In the genomic region with DNA sequence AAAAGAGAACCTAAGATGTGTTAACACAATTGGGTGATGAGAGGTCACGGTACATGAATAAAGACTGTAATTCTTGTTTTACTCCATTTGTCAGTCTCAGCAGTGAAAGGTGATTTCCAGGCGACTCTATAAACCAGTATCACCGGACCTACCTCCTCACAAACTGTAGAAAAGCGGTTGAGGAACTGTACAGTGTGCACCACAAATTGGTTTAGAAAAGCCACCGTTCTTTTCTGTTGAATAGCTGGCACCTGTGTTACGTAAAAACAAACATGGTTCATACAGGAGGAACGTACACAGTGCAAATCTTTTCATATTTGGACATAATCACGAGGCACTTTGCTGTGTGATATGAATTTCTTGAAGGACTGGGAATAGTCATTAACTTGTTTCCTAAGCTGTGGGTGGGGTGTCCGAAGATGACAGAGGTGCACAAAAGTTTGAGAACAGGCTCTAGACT, we compare ENCODE assay signal across 8 cellular contexts.
DNase-seq lines count a peak whose midpoint lies in the region; ATAC-seq lines count a peak whose summit lies in the region.

No MANE protein-coding gene starts in this region.

- H3K4me3 ChIP-seq in HUES48 (ENCODE audit: low read depth, low read length) (peak overlapping the region; percentile 95), iPS-20b (ENCODE audit: low read length) (peak overlapping the region; percentile 88)

- H3K36me3 ChIP-seq in HUES48 (ENCODE audit: control insufficient read depth, insufficient read depth, low read length), result no peaks in the 10 kb centered on the region
- no peaks in the 10 kb centered on the region for H3K36me3 ChIP-seq in iPS-20b (ENCODE audit: insufficient read depth, low read depth, low read length)

- H3K4me1 Mint-ChIP-seq in stimulated activated naive B cell treated with anti-CD40 and anti-IgM and Interleukin-4, amounts not matched to agents 10 μg/mL and 1 μg/mL and 100 μg/mL, for 72 hours, result peaks cover 8 to 29% of the 10 kb centered on the region in 2 donors

- no peaks in the 10 kb centered on the region for H3K27me3 ChIP-seq in HUES48 (ENCODE audit: control insufficient read depth, insufficient read depth, low read length)
- H3K27me3 ChIP-seq in iPS-20b (ENCODE audit: insufficient read depth, low read length), result no peaks in the 10 kb centered on the region

- H3K9me3 ChIP-seq in HUES48 (ENCODE audit: control insufficient read depth, insufficient read depth, low read length) (no peaks in the 10 kb centered on the region), iPS-20b (ENCODE audit: insufficient read depth, low read depth, low read length) (no peaks in the 10 kb centered on the region)

- no peak overlapping the region for H3K27ac ChIP-seq in HUES48 (ENCODE audit: low read depth, low read length)
- H3K27ac ChIP-seq in angular gyrus (ENCODE audit: low read depth, low read length), result peak overlapping the region; percentile 91
- H3K27ac ChIP-seq in iPS-20b (ENCODE audit: low read length), result no peak overlapping the region

- no peaks in the 10 kb centered on the region for H3K4me1 ChIP-seq in HUES48 (ENCODE audit: control insufficient read depth, insufficient read depth, low read length)
- H3K4me1 ChIP-seq in iPS-20b (ENCODE audit: insufficient read depth, low read length), result no peaks in the 10 kb centered on the region

- H3K9ac ChIP-seq in HUES48 (ENCODE audit: low read depth, low read length) (no peak overlapping the region), iPS-20b (ENCODE audit: low read depth, low read length) (peak overlapping the region; percentile 71; the same call in 1 of the 2 replicates)

- peak; percentile 41 for ATAC-seq in GM21381 (IDR thresholded peaks at IDR 0.05; ENCODE audit: unreplicated experiment)
- ATAC-seq in stimulated activated naive B cell treated with anti-CD40 and anti-IgM and Interleukin-4, amounts not matched to agents 10 μg/mL and 1 μg/mL and 100 μg/mL, for 72 hours (replicated peaks), result peak; percentile 72 to 73
- no peak for ATAC-seq in HG03439 (IDR thresholded peaks at IDR 0.05; ENCODE audit: unreplicated experiment)

- peaks cover 25 to 26% of the 10 kb centered on the region in 2 donors for H3K36me3 Mint-ChIP-seq in stimulated activated naive B cell treated with anti-CD40 and anti-IgM and Interleukin-4, amounts not matched to agents 10 μg/mL and 1 μg/mL and 100 μg/mL, for 72 hours

- H3K4me3 Mint-ChIP-seq in stimulated activated naive B cell treated with anti-CD40 and anti-IgM and Interleukin-4, amounts not matched to agents 10 μg/mL and 1 μg/mL and 100 μg/mL, for 72 hours, result peak overlapping the region; percentile 97 to 98

- H3K27me3 Mint-ChIP-seq in stimulated activated naive B cell treated with anti-CD40 and anti-IgM and Interleukin-4, amounts not matched to agents 10 μg/mL and 1 μg/mL and 100 μg/mL, for 72 hours, result peaks cover 0 to 5% of the 10 kb centered on the region in 2 donors

- H3K27ac Mint-ChIP-seq in stimulated activated naive B cell treated with anti-CD40 and anti-IgM and Interleukin-4, amounts not matched to agents 10 μg/mL and 1 μg/mL and 100 μg/mL, for 72 hours, result peak overlapping the region; percentile 99

- H3K9me3 Mint-ChIP-seq in stimulated activated naive B cell treated with anti-CD40 and anti-IgM and Interleukin-4, amounts not matched to agents 10 μg/mL and 1 μg/mL and 100 μg/mL, for 72 hours, result no peaks in the 10 kb centered on the region

- DNase-seq in DMS53 (lab: John Stamatoyannopoulos, UW) (peak; percentile 68), NCI-H2029 (lab: John Stamatoyannopoulos, UW) (no peak)
- peak; percentile 31 for DNase-seq in stimulated activated naive B cell treated with anti-CD40 and anti-IgM and Interleukin-4, amounts not matched to agents 10 μg/mL and 1 μg/mL and 100 μg/mL, for 72 hours
